28 cellular contexts compared by ENCODE assay signal in the genomic region with DNA sequence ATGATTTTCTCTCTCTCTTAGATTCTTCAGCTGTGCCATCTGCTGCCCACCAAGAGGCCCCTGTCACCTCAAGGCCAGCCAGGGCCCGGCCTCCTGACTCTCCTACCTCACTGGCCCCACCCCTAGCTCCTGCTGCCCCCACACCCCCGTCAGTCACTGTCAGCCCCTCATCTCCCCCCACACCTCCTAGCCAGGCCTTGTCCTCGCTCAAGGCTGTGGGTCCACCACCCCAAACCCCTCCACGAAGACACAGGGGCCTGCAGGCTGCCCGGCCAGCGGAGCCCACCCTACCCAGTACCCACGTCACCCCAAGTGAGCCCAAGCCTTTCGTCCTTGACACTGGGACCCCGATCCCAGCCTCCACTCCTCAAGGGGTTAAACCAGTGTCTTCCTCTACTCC. TPM values are rescaled to one million over a fixed set of nuclear protein-coding genes. Genes with fewer than 3 reads are reported as not detected.
"Had no signal": no experiment of that assay in that cellular context is flagged by ENCODE, and none has a peak within 500 bp of the region (broad histone marks: within the 10 kb centered on the region; RNA-seq: fewer than 3 reads in every experiment).

No MANE protein-coding gene starts in this region.

- DNase-seq: hippocampal formation; kidney glomerular epithelial cell; left cardiac atrium; mesendoderm; naive B cell; natural killer cell; nephron progenitor cell; ovary; retina; right lobe of liver; stimulated activated CD4-positive, alpha-beta T cell treated with anti-CD3 and anti-CD28 coated beads, Interleukin-12 subunit alpha, Interleukin-12 subunit beta, amount 100 ng/mL, for 4 hours; stimulated activated CD4-positive, alpha-beta T cell treated with anti-CD3 and anti-CD28 coated beads, Interleukin-15, amount 100 ng/mL, for 24 hours; stimulated activated CD4-positive, alpha-beta T cell treated with anti-CD3 and anti-CD28 coated beads, Interleukin-2, amount 100 ng/mL, for 24 hours; stimulated activated CD4-positive, alpha-beta T cell treated with anti-CD3 and anti-CD28 coated beads, Interleukin-4, amount 100 ng/mL, for 1 hour; stimulated activated naive B cell treated with anti-CD40 and anti-IgM and Interleukin-4, amounts not matched to agents 10 μg/mL and 1 μg/mL and 100 μg/mL, for 72 hours; stimulated activated naive CD8-positive, alpha-beta T cell treated with anti-CD3 and anti-CD28 coated beads, Interleukin-15, Interleukin-2, amounts not matched to agents 100 U/mL and 50 U/mL, for 24 hours; stomach; uterus had no signal

- H3K9me3 ChIP-seq: ovary, right lobe of liver, stomach, suprapubic skin, thoracic aorta, tibial nerve, uterus had no signal

- H3K4me1 ChIP-seq: right lobe of liver, uterus had no signal

- H3K27ac ChIP-seq: neural progenitor cell, ovary, right lobe of liver, skin epidermis, suprapubic skin, thoracic aorta, tibial nerve, uterus had no signal

- H3K9ac ChIP-seq: neural progenitor cell had no signal

- FAIRE-seq: keratinocyte had no signal

- ATAC-seq: left cardiac atrium; left lobe of liver; natural killer cell; right lobe of liver; stimulated activated naive B cell treated with anti-CD40 and anti-IgM and Interleukin-4, amounts not matched to agents 10 μg/mL and 1 μg/mL and 100 μg/mL, for 72 hours; stimulated activated naive CD8-positive, alpha-beta T cell treated with anti-CD3 and anti-CD28 coated beads, Interleukin-15, Interleukin-2, amounts not matched to agents 100 U/mL and 50 U/mL, for 24 hours had no signal

- H3K36me3 ChIP-seq: neural progenitor cell, ovary, right lobe of liver, suprapubic skin, tibial nerve, uterus had no signal

- H2AFZ ChIP-seq: neural progenitor cell had no signal

- H3K4me2 ChIP-seq: neural progenitor cell had no signal

- H3K4me3 ChIP-seq: lung, neural progenitor cell, ovary, right lobe of liver, skin epidermis, stomach, suprapubic skin, thoracic aorta, tibial nerve, uterus had no signal

- H3K27me3 ChIP-seq: ovary, uterus had no signal

RNA-seq across cellular contexts. Expression of gene ASIC4, which starts 25.0 kb away (rescaled TPM):
- total RNA-seq: mononuclear cell, right lobe of liver, subcutaneous adipose tissue, suprapubic skin had no signal
- polyA plus RNA-seq: keratinocyte, stomach had no signal

RNA-seq across cellular contexts. Expression of gene TMEM198, which starts 54.5 kb away (rescaled TPM):
- total RNA-seq: mononuclear cell had no signal
